ENCODE assay signal across 17 cellular contexts in genomic region chr4:7212101-7212674, GRCh38.
"Had no signal": no experiment of that assay in that cellular context is flagged by ENCODE, and none has a peak within 500 bp of the region (broad histone marks: within the 10 kb centered on the region; RNA-seq: fewer than 3 reads in every experiment).

No MANE protein-coding gene starts in this region.

- H3K27ac Mint-ChIP-seq: activated CD4-positive, alpha-beta memory T cell treated with anti-CD3 and anti-CD28 coated beads, Interleukin-2, amount 10 ng/mL, durations not matched to agents 7 days and 5 days; activated naive CD4-positive, alpha-beta T cell treated with anti-CD3 and anti-CD28 coated beads, Interleukin-2, amount 10 ng/mL, durations not matched to agents 7 days and 5 days; activated T-cell treated with anti-CD3 and anti-CD28 coated beads, Interleukin-2, amount 50 U/mL, for 24 hours; mesothelial cell of epicardium; neural progenitor cell; T-helper 1 cell treated with Interleukin-12 subunit alpha and Interleukin-12 subunit beta and Interleukin-4 antibody, amounts not matched to agents 30 μg/mL and 1 μg/mL, for 36 hours had no signal

- ATAC-seq: gastroesophageal sphincter, heart right ventricle, lower lobe of right lung, pancreas had no signal

- H3K27me3 Mint-ChIP-seq: activated CD4-positive, alpha-beta memory T cell treated with anti-CD3 and anti-CD28 coated beads, Interleukin-2, amount 10 ng/mL, durations not matched to agents 7 days and 5 days had no signal

- H3K9me3 ChIP-seq: gastroesophageal sphincter, lower lobe of right lung, pancreas, thoracic aorta had no signal

- H2AFZ ChIP-seq: neural progenitor cell had no signal

- H3K9ac ChIP-seq: neural progenitor cell had no signal

- H3K36me3 Mint-ChIP-seq: activated naive CD4-positive, alpha-beta T cell treated with anti-CD3 and anti-CD28 coated beads, Interleukin-2, amount 10 ng/mL, durations not matched to agents 7 days and 5 days; neural progenitor cell had no signal

- H3K9me3 Mint-ChIP-seq: activated CD4-positive, alpha-beta memory T cell treated with anti-CD3 and anti-CD28 coated beads, Interleukin-2, amount 10 ng/mL, durations not matched to agents 7 days and 5 days; activated naive CD4-positive, alpha-beta T cell treated with anti-CD3 and anti-CD28 coated beads, Interleukin-2, amount 10 ng/mL, durations not matched to agents 7 days and 5 days; activated T-cell treated with anti-CD3 and anti-CD28 coated beads, Interleukin-2, amount 50 U/mL, for 24 hours; mesothelial cell of epicardium; T-helper 1 cell treated with Interleukin-12 subunit alpha and Interleukin-12 subunit beta and Interleukin-4 antibody, amounts not matched to agents 30 μg/mL and 1 μg/mL, for 36 hours had no signal

- H3K27me3 ChIP-seq: gastroesophageal sphincter, neural progenitor cell, pancreas had no signal

- H3K4me3 ChIP-seq: dorsolateral prefrontal cortex, gastroesophageal sphincter, heart right ventricle, lower lobe of right lung, neural progenitor cell, pancreas, stomach, thoracic aorta had no signal

- H3K4me1 Mint-ChIP-seq: activated CD4-positive, alpha-beta memory T cell treated with anti-CD3 and anti-CD28 coated beads, Interleukin-2, amount 10 ng/mL, durations not matched to agents 7 days and 5 days; activated naive CD4-positive, alpha-beta T cell treated with anti-CD3 and anti-CD28 coated beads, Interleukin-2, amount 10 ng/mL, durations not matched to agents 7 days and 5 days had no signal

- H3K4me3 Mint-ChIP-seq: activated CD4-positive, alpha-beta memory T cell treated with anti-CD3 and anti-CD28 coated beads, Interleukin-2, amount 10 ng/mL, durations not matched to agents 7 days and 5 days; activated naive CD4-positive, alpha-beta T cell treated with anti-CD3 and anti-CD28 coated beads, Interleukin-2, amount 10 ng/mL, durations not matched to agents 7 days and 5 days; activated T-cell treated with anti-CD3 and anti-CD28 coated beads, Interleukin-2, amount 50 U/mL, for 24 hours; mesothelial cell of epicardium; neural progenitor cell; T-helper 1 cell treated with Interleukin-12 subunit alpha and Interleukin-12 subunit beta and Interleukin-4 antibody, amounts not matched to agents 30 μg/mL and 1 μg/mL, for 36 hours had no signal

- H3K36me3 ChIP-seq: gastroesophageal sphincter, heart right ventricle, lower lobe of right lung, neural progenitor cell, pancreas, stomach, thoracic aorta had no signal

- DNase-seq: activated CD4-positive, alpha-beta memory T cell treated with anti-CD3 and anti-CD28 coated beads, Interleukin-2, amount 10 ng/mL, durations not matched to agents 7 days and 5 days; activated CD4-positive, alpha-beta T cell treated with anti-CD3 and anti-CD28 coated beads for 4 hours; activated naive CD4-positive, alpha-beta T cell treated with anti-CD3 and anti-CD28 coated beads, Interleukin-2, amount 10 ng/mL, durations not matched to agents 7 days and 5 days; activated T-cell treated with anti-CD3 and anti-CD28 coated beads, Interleukin-2, amount 50 U/mL, for 24 hours; dorsolateral prefrontal cortex; heart right ventricle; kidney glomerular epithelial cell; lower lobe of right lung; pancreas; stimulated activated CD4-positive, alpha-beta T cell treated with anti-CD3 and anti-CD28 coated beads, Interleukin-12 subunit alpha, Interleukin-12 subunit beta, amount 100 ng/mL, for 4 hours; stimulated activated CD4-positive, alpha-beta T cell treated with anti-CD3 and anti-CD28 coated beads, Interleukin-2, amount 100 ng/mL, for 24 hours; stomach had no signal

- H3K4me1 ChIP-seq: pancreas had no signal

- H3K4me2 ChIP-seq: neural progenitor cell had no signal

- H3K27ac ChIP-seq: dorsolateral prefrontal cortex, gastroesophageal sphincter, heart right ventricle, lower lobe of right lung, neural progenitor cell, pancreas, stomach, thoracic aorta had no signal
